8 cellular contexts compared by ENCODE assay signal in the genomic region with DNA sequence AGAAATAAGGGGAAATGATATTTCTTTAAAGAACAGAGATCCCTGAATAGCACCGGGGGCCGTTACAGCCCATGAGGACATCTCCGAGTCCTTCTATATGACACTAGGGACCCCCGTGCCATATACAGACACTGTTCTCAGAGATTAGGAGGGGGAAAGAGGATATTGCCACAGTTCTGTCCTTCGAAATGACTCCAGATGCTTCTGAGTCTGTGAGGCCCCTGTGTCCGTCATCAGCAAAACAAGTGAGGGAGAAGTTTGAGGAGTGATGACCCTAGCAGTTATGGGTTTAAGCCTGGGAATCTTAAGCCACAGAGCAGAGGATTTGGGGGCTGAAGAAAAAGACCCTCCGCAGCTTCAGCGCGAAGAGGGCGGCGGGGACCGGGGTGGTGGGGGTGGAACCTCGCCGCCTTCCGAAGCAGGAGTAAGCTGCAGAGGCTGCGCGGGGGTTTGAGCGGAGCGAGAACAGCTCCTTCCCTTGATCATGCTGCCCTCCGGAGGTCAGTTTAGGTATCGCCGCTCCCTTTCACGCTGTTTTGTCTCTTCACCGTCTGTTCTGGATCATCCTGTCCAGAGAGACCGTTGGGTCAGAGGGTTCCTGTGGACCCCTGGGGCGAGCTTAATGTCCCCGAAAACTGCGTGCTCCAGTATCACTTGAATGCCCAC. TPM values are rescaled to one million over a fixed set of nuclear protein-coding genes. Genes with fewer than 3 reads are reported as not detected.
A peak's percentile ranks its signal among the peaks of the same experiment; 100 is the strongest.
DNase-seq lines count a peak whose midpoint lies in the region; ATAC-seq, FAIRE-seq and TF ChIP-seq lines count a peak whose summit lies in the region.

No MANE protein-coding gene starts in this region.

- peak overlapping the region; percentile 63 for H3K27ac ChIP-seq in DOHH2 (ENCODE audit: low read depth, low read length)
- H3K27ac ChIP-seq in ascending aorta = peak overlapping the region; percentile 90 to 93
- peak overlapping the region; percentile 94 for H3K27ac ChIP-seq in right cardiac atrium (ENCODE audit: low read length)

- peak; percentile 72 for FAIRE-seq in urothelium cell line (lab: Jason Lieb, UNC)

- no peaks in the 10 kb centered on the region for H3K9me2 ChIP-seq in DOHH2 (replicated peaks; ENCODE audit: control insufficient read depth, low read length)

- peaks cover 11% of the 10 kb centered on the region for H3F3A ChIP-seq in DOHH2 (ENCODE audit: control insufficient read depth, insufficient read depth)

- H3K4me3 ChIP-seq in DOHH2 (ENCODE audit: low read length) = peak overlapping the region; percentile 73
- peak overlapping the region; percentile 69 for H3K4me3 ChIP-seq in ascending aorta
- H3K4me3 ChIP-seq in right cardiac atrium (ENCODE audit: low read length) = peak overlapping the region; percentile 47

- 2% methylated on average over 28 of the region's 28 CpGs for WGBS in right cardiac atrium

- H3K27me3 ChIP-seq in DOHH2 (ENCODE audit: control insufficient read depth, low read length) (peaks cover 4% of the 10 kb centered on the region; the same call in 1 of the 2 replicates), ascending aorta (no peaks in the 10 kb centered on the region), right cardiac atrium (ENCODE audit: control insufficient read depth, insufficient read depth) (no peaks in the 10 kb centered on the region)

- peak; percentile 31 for ATAC-seq in HG02884 (IDR thresholded peaks at IDR 0.05; ENCODE audit: unreplicated experiment)
- ATAC-seq in right cardiac atrium = peak; percentile 61 to 76

- peaks cover 8% of the 10 kb centered on the region for H3K79me2 ChIP-seq in DOHH2 (ENCODE audit: control insufficient read depth, low read length)

- peaks cover 14% of the 10 kb centered on the region for H3K36me3 ChIP-seq in DOHH2 (ENCODE audit: control insufficient read depth, low read length)
- H3K36me3 ChIP-seq in ascending aorta = peaks cover 0 to 7% of the 10 kb centered on the region in 2 donors

- peaks cover 23% of the 10 kb centered on the region for H3K4me1 ChIP-seq in DOHH2 (ENCODE audit: control insufficient read depth, low read length)
- H3K4me1 ChIP-seq in ascending aorta = peaks cover 4 to 23% of the 10 kb centered on the region in 2 donors
- H3K4me1 ChIP-seq in right cardiac atrium (ENCODE audit: control insufficient read depth, insufficient read depth, low read length) = peaks cover 4% of the 10 kb centered on the region

- no peaks in the 10 kb centered on the region for H4K20me1 ChIP-seq in DOHH2 (ENCODE audit: control insufficient read depth, insufficient read depth, low read depth, low read length)

- TF ChIP-seq CTCF in DOHH2 (IDR thresholded peaks at IDR 0.05; ENCODE audit: low read depth, low read length, poor library complexity, severe bottlenecking) (peak; percentile 89), ascending aorta (IDR thresholded peaks at IDR 0.05) (peak; percentile 93 to 99 (median 95))

- intact Hi-C loops in ascending aorta (cut with DNase I) = loop anchor here (1.0 to 5.0 kb wide), 6 partner anchors 87 to 406 kb away; a partner anchor contains a TSS
- intact Hi-C loops in right cardiac atrium (cut with DNase I) = loop anchor here (1.0 to 10.0 kb wide), 6 partner anchors 73 to 231 kb away; no protein-coding TSS in a partner anchor

- DNase-seq in NCI-H2029 treated with DMSO at 0.1 percent for 48 hours (lab: John Stamatoyannopoulos, UW) (peak; percentile 70), T-helper 22 cell (ENCODE audit: low read depth) (peak; percentile 71), ascending aorta (ENCODE audit: low spot score in 2 of 2) (peak; percentile 59 to 93), right cardiac atrium (peak; percentile 85 to 96 (median 94)), pulmonary artery endothelial cell (ENCODE audit: low read depth, low spot score) (peak; percentile 40), urothelium cell line (ENCODE audit: low spot score) (peak; percentile 75)

- no peaks in the 10 kb centered on the region for H3K9me3 ChIP-seq in DOHH2 (ENCODE audit: control insufficient read depth, insufficient read depth, low read length)
- H3K9me3 ChIP-seq in ascending aorta = no peaks in the 10 kb centered on the region
- no peaks in the 10 kb centered on the region for H3K9me3 ChIP-seq in right cardiac atrium (ENCODE audit: control insufficient read depth, low read length)

- peak overlapping the region; percentile 92 for H3K4me2 ChIP-seq in DOHH2 (ENCODE audit: low read length)

RNA-seq across cellular contexts. Expression of a gene that starts 23.6 kb away (rescaled TPM):
- total RNA-seq in ascending aorta (50.1 TPM), right cardiac atrium (10 to 100 TPM; 31.1 to 39.1 (median 35.8) TPM), pulmonary artery endothelial cell (32.1 and 33.0 TPM in 2 replicates)
- polyA plus RNA-seq in right cardiac atrium = 34.6 TPM

RNA-seq across cellular contexts. Expression of a gene that starts 23.8 kb away (rescaled TPM):
- 1,863 TPM for total RNA-seq in ascending aorta
- total RNA-seq in right cardiac atrium = 1,000 to 10,000 TPM; 1,042 to 1,240 (median 1,130) TPM
- 1,903 TPM for polyA plus RNA-seq in right cardiac atrium
- total RNA-seq in pulmonary artery endothelial cell = 2,993 and 4,478 TPM in 2 replicates

RNA-seq across cellular contexts. Expression of a gene that starts 28.8 kb away (rescaled TPM):
- total RNA-seq in ascending aorta (15.9 TPM), right cardiac atrium (10 to 100 TPM in 2 of 4 donors, 1 to 10 TPM in 2; 9.7 to 10.2 (median 9.9) TPM), pulmonary artery endothelial cell (2.8 and 4.7 TPM in 2 replicates)
- 11.0 TPM for polyA plus RNA-seq in right cardiac atrium

RNA-seq across cellular contexts. Expression of a gene that starts 39.8 kb away (rescaled TPM):
- total RNA-seq in ascending aorta (28.5 TPM), right cardiac atrium (10 to 100 TPM; 30.4 to 38.2 (median 34.4) TPM), pulmonary artery endothelial cell (23.0 and 27.5 TPM in 2 replicates)
- 33.7 TPM for polyA plus RNA-seq in right cardiac atrium

RNA-seq across cellular contexts. Expression of a gene that starts 40.9 kb away (rescaled TPM):
- 70.6 TPM for total RNA-seq in ascending aorta
- total RNA-seq in right cardiac atrium = 10 to 100 TPM; 16.3 to 31.1 (median 18.5) TPM
- 15.5 TPM for polyA plus RNA-seq in right cardiac atrium
- 90.2 and 94.7 TPM in 2 replicates for total RNA-seq in pulmonary artery endothelial cell

Comparison
In these comparisons a context has a peak if more than half of its experiments do, and no peak if none do; other contexts are left out.
1. Peak in every context shown above with its lines: DNase-seq, ATAC-seq, H3K4me3 ChIP-seq and H3K27ac ChIP-seq.
2. DNase-seq: peak in every context shown above with its lines; median percentile 94 in right cardiac atrium; 76 in ascending aorta; 75 in urothelium cell line; 71 in T-helper 22 cell; 70 in NCI-H2029 treated with DMSO at 0.1 percent for 48 hours; 40 in pulmonary artery endothelial cell.